Comparison of ENCODE assay signal across 20 cellular contexts in the genomic region with DNA sequence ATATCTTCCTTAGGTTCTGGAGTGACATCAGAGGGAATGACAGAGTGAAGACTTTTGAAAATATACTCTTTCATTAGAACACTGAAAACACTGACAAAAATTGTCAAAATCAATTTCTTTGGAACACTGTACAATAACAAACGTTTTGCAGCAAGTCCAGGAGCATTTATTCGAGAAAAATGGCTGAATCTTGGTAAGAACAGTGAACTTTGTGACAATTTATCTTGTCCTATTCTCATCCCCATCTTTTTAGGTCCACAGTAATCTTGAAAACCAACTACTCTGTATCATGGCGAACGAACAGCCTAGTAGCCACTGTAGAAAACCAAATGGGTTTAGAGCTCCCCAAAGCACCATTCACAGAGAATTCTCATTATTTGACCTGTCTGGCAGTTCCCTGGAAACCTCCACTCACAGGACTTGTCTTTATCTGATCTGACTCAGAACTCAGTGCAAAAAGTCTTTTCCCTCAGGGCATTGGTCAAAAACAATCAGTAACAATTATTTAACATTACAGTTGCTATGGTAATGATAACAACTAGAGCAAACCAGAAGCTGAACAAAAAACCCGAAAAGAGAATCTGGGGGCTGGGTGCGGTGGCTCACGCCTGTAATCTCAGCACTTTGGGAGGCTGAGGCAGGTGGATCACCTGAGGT. TPM values are rescaled to one million over a fixed set of nuclear protein-coding genes. Genes with fewer than 3 reads are reported as not detected.
DNase-seq lines count a peak whose midpoint lies in the region; ATAC-seq, FAIRE-seq and TF ChIP-seq lines count a peak whose summit lies in the region.
"Had no signal": no experiment of that assay in that cellular context is flagged by ENCODE, and none has a peak within 500 bp of the region (broad histone marks: within the 10 kb centered on the region; RNA-seq: fewer than 3 reads in every experiment).

No MANE protein-coding gene starts in this region.

- no peak overlapping the region for H3K27ac ChIP-seq in GM23248
- peak overlapping the region; percentile 29 for H3K27ac ChIP-seq in PC-9
- H3K27ac ChIP-seq in smooth muscle cell (ENCODE audit: low read depth) = no peak overlapping the region
- H3K27ac ChIP-seq: gastroesophageal sphincter, KMS-11, neutrophil, uterus had no signal

- POLR2A ChIA-PET in PC-9 (lab: Charles Lee; ENCODE audit: unreplicated experiment) = interaction anchor here (0.6 to 0.9 kb wide), 3 partner anchors 10 to 52 kb away, joined by 3 to 6 read pairs (median 5); no protein-coding TSS in a partner anchor

- no peak for FAIRE-seq in GM19239 (lab: Jason Lieb, UNC)

- CTCF ChIA-PET in PC-9 (lab: Charles Lee) = no interaction called here

- H3K4me2 ChIP-seq in GM23248 (ENCODE audit: unreplicated experiment) = no peak overlapping the region
- H3K4me2 ChIP-seq in PC-9 = peak overlapping the region; percentile 47
- H3K4me2 ChIP-seq in smooth muscle cell = no peak overlapping the region
- H3K4me2 ChIP-seq: KMS-11 had no signal

- BruUV-seq in PC-9 (replicated peaks; lab: Mats Ljungman, UMichigan) = no TSS peak

- in situ Hi-C loops in GM23248 (cut with MboI) = no loop called here

- H3K36me3 Mint-ChIP-seq in dendritic cell treated with granulocyte-macrophage colony-stimulating factor and Interleukin-4, amounts not matched to agents 40 ng/mL and 50 ng/mL, for 4 days (ENCODE audit: low read depth) = no peaks in the 10 kb centered on the region
- no peaks in the 10 kb centered on the region for H3K36me3 Mint-ChIP-seq in mesothelial cell of epicardium
- H3K36me3 Mint-ChIP-seq: stimulated activated naive B cell treated with anti-CD40 and anti-IgM and Interleukin-4, amounts not matched to agents 10 μg/mL and 1 μg/mL and 100 μg/mL, for 72 hours; WTC11 had no signal

- H3F3A ChIP-seq in GM23248 (ENCODE audit: insufficient read depth) = no peaks in the 10 kb centered on the region
- H3F3A ChIP-seq in PC-9 (ENCODE audit: insufficient read depth, low read depth) = peaks cover 30% of the 10 kb centered on the region
- H3F3A ChIP-seq in smooth muscle cell (ENCODE audit: low read depth) = no peaks in the 10 kb centered on the region

- WGBS in GM23248 (ENCODE audit: low coverage in 1 of 2, low lambda C conversion rate in 2 of 2, missing lambda C conversion rate in 2 of 2), 2 experiments = 57 to 60% methylated on average over 7 of the region's 7 CpGs
- 69% methylated on average over 7 of the region's 7 CpGs for WGBS in smooth muscle cell (ENCODE audit: low lambda C conversion rate)

- H3K27me3 ChIP-seq in GM23248 (replicated peaks; ENCODE audit: insufficient read depth) = peaks cover 14% of the 10 kb centered on the region
- H3K27me3 ChIP-seq in PC-9 (ENCODE audit: insufficient read depth, low read depth) = no peaks in the 10 kb centered on the region
- H3K27me3 ChIP-seq in smooth muscle cell (ENCODE audit: low read depth) = no peaks in the 10 kb centered on the region
- H3K27me3 ChIP-seq: gastroesophageal sphincter, uterus had no signal

- ATAC-seq in GM18861 (IDR thresholded peaks at IDR 0.05; ENCODE audit: unreplicated experiment) = no peak
- ATAC-seq: Panc1; stimulated activated naive B cell treated with anti-CD40 and anti-IgM and Interleukin-4, amounts not matched to agents 10 μg/mL and 1 μg/mL and 100 μg/mL, for 72 hours; WTC11 had no signal

- H3K4me3 Mint-ChIP-seq in dendritic cell treated with granulocyte-macrophage colony-stimulating factor and Interleukin-4, amounts not matched to agents 40 ng/mL and 50 ng/mL, for 4 days = no peak overlapping the region
- H3K4me3 Mint-ChIP-seq in mesothelial cell of epicardium = no peak overlapping the region
- H3K4me3 Mint-ChIP-seq: stimulated activated naive B cell treated with anti-CD40 and anti-IgM and Interleukin-4, amounts not matched to agents 10 μg/mL and 1 μg/mL and 100 μg/mL, for 72 hours; WTC11 had no signal

- DNase-seq in GM23248 = peak; percentile 58
- peak; percentile 60 to 96 for DNase-seq in PC-9
- no peak for DNase-seq in mesothelial cell of epicardium (ENCODE audit: low spot score in 2 of 2, unreplicated experiment in 2 of 2)
- no peak for DNase-seq in GM19239 (ENCODE audit: insufficient read length, low spot score)
- no peak for DNase-seq in smooth muscle cell (lab: John Stamatoyannopoulos, UW; ENCODE audit: unreplicated experiment)
- no peak for DNase-seq in occipital lobe (lab: John Stamatoyannopoulos, UW)
- DNase-seq: activated effector memory CD4-positive, alpha-beta T cell treated with Interleukin-2 at 50 U/mL for 16 hours; effector CD8-positive, alpha-beta T cell; NCI-H1694; NCI-H510A treated with DMSO at 0.1 percent for 48 hours; stimulated activated naive B cell treated with anti-CD40 and anti-IgM and Interleukin-4, amounts not matched to agents 10 μg/mL and 1 μg/mL and 100 μg/mL, for 72 hours; T-helper 1 cell; uterus had no signal

- no peaks in the 10 kb centered on the region for H4K20me1 ChIP-seq in GM23248 (ENCODE audit: insufficient read depth)
- H4K20me1 ChIP-seq in PC-9 (ENCODE audit: insufficient read depth) = no peaks in the 10 kb centered on the region
- H4K20me1 ChIP-seq in smooth muscle cell (ENCODE audit: low read depth) = no peaks in the 10 kb centered on the region

- TF ChIP-seq CTCF in PC-9 (conservative IDR thresholded peaks at IDR 0.05) = no peak
- no peak for TF ChIP-seq CTCF in mesothelial cell of epicardium (IDR thresholded peaks at IDR 0.05; ENCODE audit: unreplicated experiment)
- no peak for TF ChIP-seq CTCF in smooth muscle cell (IDR thresholded peaks at IDR 0.05; ENCODE audit: borderline replicate concordance, insufficient read depth, poor library complexity, severe bottlenecking)

- H3K4me1 ChIP-seq in GM23248 (ENCODE audit: insufficient read depth) = no peaks in the 10 kb centered on the region
- H3K4me1 ChIP-seq in PC-9 (replicated peaks; ENCODE audit: insufficient read depth) = peaks cover 26% of the 10 kb centered on the region
- H3K4me1 ChIP-seq in smooth muscle cell (ENCODE audit: low read depth) = no peaks in the 10 kb centered on the region
- H3K4me1 ChIP-seq: gastroesophageal sphincter, uterus had no signal

- H3K9me3 Mint-ChIP-seq in dendritic cell treated with granulocyte-macrophage colony-stimulating factor and Interleukin-4, amounts not matched to agents 40 ng/mL and 50 ng/mL, for 4 days = no peaks in the 10 kb centered on the region
- peaks cover 7% of the 10 kb centered on the region for H3K9me3 Mint-ChIP-seq in mesothelial cell of epicardium
- H3K9me3 Mint-ChIP-seq: stimulated activated naive B cell treated with anti-CD40 and anti-IgM and Interleukin-4, amounts not matched to agents 10 μg/mL and 1 μg/mL and 100 μg/mL, for 72 hours had no signal

- H3K4me1 Mint-ChIP-seq in dendritic cell treated with granulocyte-macrophage colony-stimulating factor and Interleukin-4, amounts not matched to agents 40 ng/mL and 50 ng/mL, for 4 days (ENCODE audit: low read depth) = peaks cover 20% of the 10 kb centered on the region
- peaks cover 8% of the 10 kb centered on the region for H3K4me1 Mint-ChIP-seq in mesothelial cell of epicardium
- H3K4me1 Mint-ChIP-seq: stimulated activated naive B cell treated with anti-CD40 and anti-IgM and Interleukin-4, amounts not matched to agents 10 μg/mL and 1 μg/mL and 100 μg/mL, for 72 hours; WTC11 had no signal

- peak overlapping the region; percentile 91 for H3K27ac Mint-ChIP-seq in dendritic cell treated with granulocyte-macrophage colony-stimulating factor and Interleukin-4, amounts not matched to agents 40 ng/mL and 50 ng/mL, for 4 days
- H3K27ac Mint-ChIP-seq in mesothelial cell of epicardium = peak overlapping the region; percentile 6
- H3K27ac Mint-ChIP-seq: stimulated activated naive B cell treated with anti-CD40 and anti-IgM and Interleukin-4, amounts not matched to agents 10 μg/mL and 1 μg/mL and 100 μg/mL, for 72 hours; WTC11 had no signal

- H3K9me3 ChIP-seq in GM23248 (ENCODE audit: low read depth) (no peaks in the 10 kb centered on the region), PC-9 (ENCODE audit: insufficient read depth, low read depth) (peaks cover 14% of the 10 kb centered on the region; the same call in 1 of the 2 replicates), smooth muscle cell (replicated peaks; ENCODE audit: low read depth) (no peaks in the 10 kb centered on the region)
- H3K9me3 ChIP-seq: gastroesophageal sphincter, neutrophil, uterus had no signal

- H2AFZ ChIP-seq in GM23248 = no peak overlapping the region
- no peak overlapping the region for H2AFZ ChIP-seq in PC-9
- no peak overlapping the region for H2AFZ ChIP-seq in smooth muscle cell (ENCODE audit: low read depth)

- H3K9me2 ChIP-seq in GM23248 (ENCODE audit: insufficient read depth) (no peaks in the 10 kb centered on the region), PC-9 (ENCODE audit: insufficient read depth) (no peaks in the 10 kb centered on the region)

- H3K36me3 ChIP-seq in GM23248 (ENCODE audit: low read depth) (no peaks in the 10 kb centered on the region), PC-9 (ENCODE audit: low read depth) (no peaks in the 10 kb centered on the region), smooth muscle cell (ENCODE audit: low read depth) (no peaks in the 10 kb centered on the region)
- H3K36me3 ChIP-seq: gastroesophageal sphincter, neutrophil, uterus had no signal

- H3K9ac ChIP-seq in GM23248 = no peak overlapping the region
- H3K9ac ChIP-seq in smooth muscle cell (ENCODE audit: low read depth) = no peak overlapping the region
- H3K9ac ChIP-seq: KMS-11 had no signal

- intact Hi-C loops in PC-9 (cut with micrococcal nuclease; ENCODE audit: unreplicated experiment) = no loop called here
- intact Hi-C loops in dendritic cell treated with granulocyte-macrophage colony-stimulating factor and Interleukin-4, amounts not matched to agents 40 ng/mL and 50 ng/mL, for 4 days (cut with micrococcal nuclease) = no loop called here

- H3K27me3 Mint-ChIP-seq in dendritic cell treated with granulocyte-macrophage colony-stimulating factor and Interleukin-4, amounts not matched to agents 40 ng/mL and 50 ng/mL, for 4 days = peaks cover 12% of the 10 kb centered on the region
- H3K27me3 Mint-ChIP-seq in mesothelial cell of epicardium (ENCODE audit: low read depth) = no peaks in the 10 kb centered on the region

- H3K79me2 ChIP-seq in GM23248 (ENCODE audit: insufficient read depth) = no peaks in the 10 kb centered on the region
- H3K79me2 ChIP-seq in PC-9 (ENCODE audit: low read depth) = no peaks in the 10 kb centered on the region
- no peaks in the 10 kb centered on the region for H3K79me2 ChIP-seq in smooth muscle cell (ENCODE audit: low read depth)

- H3K4me3 ChIP-seq in GM23248 = no peak overlapping the region
- H3K4me3 ChIP-seq in PC-9 = no peak overlapping the region
- H3K4me3 ChIP-seq in smooth muscle cell = no peak overlapping the region
- H3K4me3 ChIP-seq: gastroesophageal sphincter, uterus had no signal

RNA-seq across cellular contexts. Expression of a gene that starts 20.3 kb away (rescaled TPM):
- total RNA-seq in GM23248 (2014; rRNA removed; shearing (Covaris generic)) = 16.9 and 21.8 TPM in 2 replicates
- 31.8 and 33.7 TPM in 2 replicates for polyA plus RNA-seq in GM23248 (2016; fragmentation: Nextera tagmentation; extraction: Ambion mirVana)
- 66.4 and 67.0 TPM in 2 replicates for total RNA-seq in PC-9 (2021)
- total RNA-seq in mesothelial cell of epicardium = 57.1 to 58.5 TPM (median 58.2 TPM) in 3 replicates
- total RNA-seq in smooth muscle cell = 25.7 and 47.7 TPM in 2 replicates
- 30.4 and 31.7 TPM in 2 replicates for polyA plus RNA-seq in smooth muscle cell
- 44.0 TPM for total RNA-seq in occipital lobe

Comparison
In these comparisons a context has a peak if more than half of its experiments do, and no peak if none do; other contexts are left out.
1. DNase-seq: peak in GM23248 (single experiment) and PC-9 (2 of 2); none in mesothelial cell of epicardium (0 of 2), GM19239 (single experiment), smooth muscle cell (single experiment) and occipital lobe (single experiment).